27 cellular contexts compared by ENCODE assay signal in the genomic region with DNA sequence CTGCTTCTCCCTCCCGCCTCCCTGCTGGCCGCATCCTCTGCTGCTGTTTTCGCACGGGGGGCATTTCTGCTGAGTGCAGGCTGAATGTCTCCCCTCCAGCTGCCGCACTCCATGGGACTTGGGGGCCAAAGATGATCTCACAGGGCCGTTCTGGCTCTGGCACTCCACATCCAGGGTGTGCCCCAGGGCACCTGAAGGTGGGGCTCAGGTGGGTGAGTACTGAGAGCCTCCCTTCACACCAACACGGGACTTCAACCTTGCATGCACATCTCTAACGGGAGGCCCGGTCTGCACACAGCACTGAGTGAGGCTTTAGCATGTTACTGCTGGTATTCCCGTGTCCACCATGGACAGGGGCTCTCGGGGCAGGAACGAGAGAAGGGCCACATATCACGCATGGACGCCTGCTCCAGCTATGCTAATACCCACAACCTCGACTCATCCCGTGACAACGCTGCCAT.
DNase-seq lines count a peak whose midpoint lies in the region; ATAC-seq and TF ChIP-seq lines count a peak whose summit lies in the region.
"Had no signal": no experiment of that assay in that cellular context is flagged by ENCODE, and none has a peak within 500 bp of the region (broad histone marks: within the 10 kb centered on the region; RNA-seq: fewer than 3 reads in every experiment).

No MANE protein-coding gene starts in this region.

- no peaks in the 10 kb centered on the region for H3K36me3 Mint-ChIP-seq in activated T-cell treated with anti-CD3 and anti-CD28 coated beads, Interleukin-2, amount 50 U/mL, for 24 hours (ENCODE audit: low read depth)
- H3K36me3 Mint-ChIP-seq in H9 (ENCODE audit: insufficient read depth in 1 of 3, low read depth in 3 of 3) (no peaks in the 10 kb centered on the region; a peak in 1 of 7 replicates), endodermal cell (ENCODE audit: low read depth) (no peaks in the 10 kb centered on the region)
- H3K36me3 Mint-ChIP-seq: naive thymus-derived CD8-positive, alpha-beta T cell had no signal

- H3K23me2 ChIP-seq in H9 (ENCODE audit: insufficient read length, low read depth, low read length, poor library complexity, severe bottlenecking), result no peaks in the 10 kb centered on the region

- H4K20me1 ChIP-seq in H9 (ENCODE audit: control insufficient read depth, insufficient read depth, insufficient read length), result no peaks in the 10 kb centered on the region

- no peak for TF ChIP-seq CTCF in H9 (conservative IDR thresholded peaks at IDR 0.05)
- TF ChIP-seq CTCF in endodermal cell (conservative IDR thresholded peaks at IDR 0.05), result no peak
- no peak for TF ChIP-seq CTCF in thyroid gland (IDR thresholded peaks at IDR 0.05)

- H3K23ac ChIP-seq in H9 (ENCODE audit: insufficient read length, low read depth, low read length), result no peak overlapping the region

- H3K27me3 ChIP-seq in H9 (ENCODE audit: insufficient read depth, low read length), result no peaks in the 10 kb centered on the region
- no peaks in the 10 kb centered on the region for H3K27me3 ChIP-seq in endodermal cell (ENCODE audit: control insufficient read depth, insufficient read depth, low read length, poor library complexity, severe bottlenecking)
- H3K27me3 ChIP-seq in thyroid gland, result no peaks in the 10 kb centered on the region
- H3K27me3 ChIP-seq: SJSA1 had no signal

- H3K4me1 ChIP-seq in H9 (ENCODE audit: insufficient read depth, low read length) (peaks cover 7% of the 10 kb centered on the region; the same call in 1 of the 2 replicates), endodermal cell (ENCODE audit: control insufficient read depth, insufficient read depth, low read length) (no peaks in the 10 kb centered on the region), thyroid gland (no peaks in the 10 kb centered on the region)

- H3K4me2 ChIP-seq in H9 (ENCODE audit: insufficient read depth, insufficient read length, low read length), result no peak overlapping the region

- no peak overlapping the region for H3K4ac ChIP-seq in H9 (ENCODE audit: low read depth, low read length)

- peaks cover 5% of the 10 kb centered on the region for H3K27me3 Mint-ChIP-seq in activated T-cell treated with anti-CD3 and anti-CD28 coated beads, Interleukin-2, amount 50 U/mL, for 24 hours
- H3K27me3 Mint-ChIP-seq in H9 (ENCODE audit: low read depth) (peaks cover 20% of the 10 kb centered on the region), endodermal cell (ENCODE audit: insufficient read depth) (peaks cover 4% of the 10 kb centered on the region)
- H3K27me3 Mint-ChIP-seq: central memory CD8-positive, alpha-beta T cell had no signal

- no peaks in the 10 kb centered on the region for H3K79me1 ChIP-seq in H9 (ENCODE audit: insufficient read depth, low read depth, low read length, poor library complexity, severe bottlenecking)

- peaks cover 3% of the 10 kb centered on the region for H3K4me1 Mint-ChIP-seq in activated T-cell treated with anti-CD3 and anti-CD28 coated beads, Interleukin-2, amount 50 U/mL, for 24 hours (ENCODE audit: low read depth)
- H3K4me1 Mint-ChIP-seq in H9 (peaks cover 14 to 27% of the 10 kb centered on the region in 2 experiments), endodermal cell (no peaks in the 10 kb centered on the region)
- H3K4me1 Mint-ChIP-seq: stimulated activated naive CD8-positive, alpha-beta T cell treated with anti-CD3 and anti-CD28 coated beads, Interleukin-15, amount 100 ng/mL, for 72 hours had no signal

- ATAC-seq in GM21515 (IDR thresholded peaks at IDR 0.05; ENCODE audit: unreplicated experiment), result no peak
- ATAC-seq: naive thymus-derived CD8-positive, alpha-beta T cell; stimulated activated naive CD8-positive, alpha-beta T cell treated with anti-CD3 and anti-CD28 coated beads, Interleukin-15, amount 100 ng/mL, for 72 hours had no signal

- H3K4me3 Mint-ChIP-seq in activated T-cell treated with anti-CD3 and anti-CD28 coated beads, Interleukin-2, amount 50 U/mL, for 24 hours, result no peak overlapping the region
- H3K4me3 Mint-ChIP-seq in H9 (no peak overlapping the region), endodermal cell (no peak overlapping the region)
- H3K4me3 Mint-ChIP-seq: central memory CD8-positive, alpha-beta T cell; naive thymus-derived CD8-positive, alpha-beta T cell; stimulated activated naive CD8-positive, alpha-beta T cell treated with anti-CD3 and anti-CD28 coated beads, Interleukin-15, amount 100 ng/mL, for 72 hours had no signal

- H3K9me3 ChIP-seq in H9 (ENCODE audit: control insufficient read depth, low read depth, low read length) (no peaks in the 10 kb centered on the region), endodermal cell (ENCODE audit: control insufficient read depth, low read length) (no peaks in the 10 kb centered on the region), thyroid gland (no peaks in the 10 kb centered on the region)
- H3K9me3 ChIP-seq: SJSA1 had no signal

- H2AK5ac ChIP-seq in H9 (ENCODE audit: insufficient read length, low read length), result no peak overlapping the region

- TF ChIP-seq POLR2A in thyroid gland (IDR thresholded peaks at IDR 0.05), result no peak

- H3K9ac ChIP-seq in H9 (ENCODE audit: extremely low read depth, insufficient read length, low read length) (no peak overlapping the region), endodermal cell (ENCODE audit: extremely low read depth, low read length, poor library complexity, severe bottlenecking) (no peak overlapping the region)

- no peak overlapping the region for H4K91ac ChIP-seq in H9 (ENCODE audit: insufficient read length, low read depth, low read length)

- intact Hi-C loops in posterior vena cava (cut with DNase I), result no loop called here
- intact Hi-C loops in thyroid gland (cut with DNase I), result no loop called here

- no peak overlapping the region for H2BK20ac ChIP-seq in H9 (ENCODE audit: low read depth, low read length, poor library complexity, severe bottlenecking)

- H2BK120ac ChIP-seq in H9 (ENCODE audit: low read depth, low read length, poor library complexity, severe bottlenecking), result no peak overlapping the region

- H3K4me3 ChIP-seq in endodermal cell (ENCODE audit: low read length), result no peak overlapping the region
- H3K4me3 ChIP-seq in thyroid gland (replicated peaks in 1 of 3), result no peak overlapping the region
- H3K4me3 ChIP-seq: SJSA1, skin epidermis had no signal

- H3K27ac ChIP-seq in H9 (ENCODE audit: insufficient read length, low read depth, low read length) (no peak overlapping the region), endodermal cell (ENCODE audit: low read depth, low read length) (no peak overlapping the region), thyroid gland (no peak overlapping the region)
- H3K27ac ChIP-seq: SJSA1, skin epidermis had no signal

- H2BK15ac ChIP-seq in H9 (ENCODE audit: low read depth, low read length), result no peak overlapping the region

- H3K56ac ChIP-seq in H9 (ENCODE audit: insufficient read length, low read depth, low read length), result no peak overlapping the region

- DNase-seq in activated T-cell treated with anti-CD3 and anti-CD28 coated beads, Interleukin-2, amount 50 U/mL, for 24 hours, result peak; percentile 15
- DNase-seq in activated T-cell treated with anti-CD3 and anti-CD28 coated beads, Interleukin-2, amount 50 U/mL, for 48 hours, result no peak
- DNase-seq in H9 (peak; percentile 24), endodermal cell (peak; percentile 36), posterior vena cava (ENCODE audit: low spot score) (peak; percentile 69), thyroid gland (no peak), T-helper 9 cell (no peak)
- DNase-seq: activated CD4-positive, CD25-positive, alpha-beta regulatory T cell; anterior cingulate cortex; C1 segment of cervical spinal cord; effector CD4-positive, alpha-beta T cell; foreskin melanocyte; H7; hypothalamus; KG1; mesenchymal stem cell; NCI-H1694 treated with DMSO at 0.1 percent for 48 hours; NCI-H774; stimulated activated CD4-positive, alpha-beta T cell treated with anti-CD3 and anti-CD28 coated beads, Interleukin-2, amount 100 ng/mL, for 48 hours; stimulated activated naive CD8-positive, alpha-beta T cell treated with anti-CD3 and anti-CD28 coated beads, Interleukin-15, amount 100 ng/mL, for 72 hours; T-helper 2 cell had no signal

- H4K5ac ChIP-seq in H9 (ENCODE audit: insufficient read length, low read depth, low read length), result no peak overlapping the region

- H3K27ac Mint-ChIP-seq in activated T-cell treated with anti-CD3 and anti-CD28 coated beads, Interleukin-2, amount 50 U/mL, for 24 hours, result no peak overlapping the region
- H3K27ac Mint-ChIP-seq in H9, result peak overlapping the region in 1 of 3 experiments; percentile 93; a peak in 1 of 7 replicates
- H3K27ac Mint-ChIP-seq in endodermal cell, result no peak overlapping the region
- H3K27ac Mint-ChIP-seq: activated T-helper 2 cell treated with anti-CD3 and anti-CD28 coated beads, Interferon-gamma antibody, Interleukin-2, Interleukin-4, amounts not matched to agents 10 μg/mL and 5 μg/mL and 100 μg/mL, durations not matched to agents 14 hours and 24 hours and 36 hours; naive thymus-derived CD8-positive, alpha-beta T cell; stimulated activated naive CD8-positive, alpha-beta T cell treated with anti-CD3 and anti-CD28 coated beads, Interleukin-15, amount 100 ng/mL, for 72 hours had no signal

- no peak overlapping the region for H2BK12ac ChIP-seq in H9 (ENCODE audit: insufficient read length, low read depth, low read length)

- no peak overlapping the region for H4K8ac ChIP-seq in H9 (replicated peaks; ENCODE audit: insufficient read length, low read depth, low read length)

- H3T11ph ChIP-seq in H9 (ENCODE audit: low read length), result no peak overlapping the region

- no peaks in the 10 kb centered on the region for H3K79me2 ChIP-seq in H9 (ENCODE audit: insufficient read depth, low read length)

- no peaks in the 10 kb centered on the region for H3K9me3 Mint-ChIP-seq in activated T-cell treated with anti-CD3 and anti-CD28 coated beads, Interleukin-2, amount 50 U/mL, for 24 hours
- H3K9me3 Mint-ChIP-seq in H9, result no peaks in the 10 kb centered on the region
- H3K9me3 Mint-ChIP-seq in endodermal cell, result no peaks in the 10 kb centered on the region
- H3K9me3 Mint-ChIP-seq: activated T-helper 2 cell treated with anti-CD3 and anti-CD28 coated beads, Interferon-gamma antibody, Interleukin-2, Interleukin-4, amounts not matched to agents 10 μg/mL and 5 μg/mL and 100 μg/mL, durations not matched to agents 14 hours and 24 hours and 36 hours; central memory CD8-positive, alpha-beta T cell; naive thymus-derived CD8-positive, alpha-beta T cell; stimulated activated naive CD8-positive, alpha-beta T cell treated with anti-CD3 and anti-CD28 coated beads, Interleukin-15, amount 100 ng/mL, for 72 hours had no signal

- WGBS in H9 (ENCODE audit: extremely low coverage, insufficient read length, low lambda C conversion rate), result no CpG with 5 or more reads among the region's 17 CpGs
- 91 to 93% methylated on average over 14 to 17 of the region's 17 CpGs for WGBS in endodermal cell (ENCODE audit: insufficient coverage in 1 of 2, insufficient read length in 1 of 2), 2 experiments
- WGBS in thyroid gland, 2 donors, result 83 to 90% methylated on average over 15 to 17 of the region's 17 CpGs

- no peak overlapping the region for H3K18ac ChIP-seq in H9 (ENCODE audit: insufficient read length, low read depth, low read length)

- H3K36me3 ChIP-seq in endodermal cell (ENCODE audit: control insufficient read depth, insufficient read depth, low read length) (no peaks in the 10 kb centered on the region), thyroid gland (no peaks in the 10 kb centered on the region)
- H3K36me3 ChIP-seq: SJSA1 had no signal

- H2AFZ ChIP-seq in H9 (ENCODE audit: low read length), result no peak overlapping the region

- peak overlapping the region; percentile 19; the same call in 1 of the 2 replicates for H3K14ac ChIP-seq in H9 (ENCODE audit: insufficient read depth, low read length)

- H2BK5ac ChIP-seq in H9 (ENCODE audit: insufficient read length, low read length), result no peak overlapping the region

Comparison
In these comparisons a context has a peak if more than half of its experiments do, and no peak if none do; other contexts are left out.
1. DNase-seq: peak in activated T-cell treated with anti-CD3 and anti-CD28 coated beads, Interleukin-2, amount 50 U/mL, for 24 hours (single experiment), H9 (single experiment), endodermal cell (single experiment) and posterior vena cava (single experiment); none in activated T-cell treated with anti-CD3 and anti-CD28 coated beads, Interleukin-2, amount 50 U/mL, for 48 hours (0 of 2), thyroid gland (0 of 2) and T-helper 9 cell (single experiment).